In genomic region chrX:78140206-78140605, GRCh38 we compare ENCODE assay signal across 9 cellular contexts. TPM values are rescaled to one million over a fixed set of nuclear protein-coding genes. Genes with fewer than 3 reads are reported as not detected.
DNase-seq lines count a peak whose midpoint lies in the region; ATAC-seq and TF ChIP-seq lines count a peak whose summit lies in the region.
"Had no signal": no experiment of that assay in that cellular context is flagged by ENCODE, and none has a peak within 500 bp of the region (broad histone marks: within the 10 kb centered on the region; RNA-seq: fewer than 3 reads in every experiment).

No MANE protein-coding gene starts in this region.

- intact Hi-C loops in activated naive CD4-positive, alpha-beta T cell treated with anti-CD3 and anti-CD28 coated beads for 36 hours (cut with micrococcal nuclease), result no loop called here
- intact Hi-C loops in posterior cingulate gyrus (cut with DNase I), result no loop called here
- intact Hi-C loops in gastrocnemius medialis (cut with DNase I; ENCODE audit: low total_unique reads), result no loop called here

- H3K4me1 ChIP-seq in gastrocnemius medialis, result no peaks in the 10 kb centered on the region
- H3K4me1 ChIP-seq: ascending aorta had no signal

- H3K27me3 ChIP-seq in SU-DHL-6 (ENCODE audit: low read length), result no peaks in the 10 kb centered on the region
- peaks cover 0 to 2% (median 0%) of the 10 kb centered on the region in 3 donors for H3K27me3 ChIP-seq in gastrocnemius medialis
- H3K27me3 ChIP-seq: ascending aorta had no signal

- H3K36me3 ChIP-seq in SU-DHL-6 (ENCODE audit: low read length) (no peaks in the 10 kb centered on the region), gastrocnemius medialis (no peaks in the 10 kb centered on the region)
- H3K36me3 ChIP-seq: ascending aorta had no signal

- no peaks in the 10 kb centered on the region for H3K9me2 ChIP-seq in SU-DHL-6 (replicated peaks; ENCODE audit: insufficient read depth, low read length)

- TF ChIP-seq CTCF in SU-DHL-6 (IDR thresholded peaks at IDR 0.05; ENCODE audit: insufficient read depth, low read length, poor library complexity, severe bottlenecking), result no peak
- TF ChIP-seq CTCF in endothelial cell (IDR thresholded peaks at IDR 0.05; ENCODE audit: unreplicated experiment), result no peak
- TF ChIP-seq CTCF in gastrocnemius medialis (IDR thresholded peaks at IDR 0.05 in 4 of 5, conservative IDR thresholded peaks at IDR 0.05 in 1 of 5), result no peak

- H3K27ac Mint-ChIP-seq in activated naive CD4-positive, alpha-beta T cell treated with anti-CD3 and anti-CD28 coated beads for 36 hours, result peak overlapping the region; percentile 90
- no peak overlapping the region for H3K27ac Mint-ChIP-seq in endothelial cell (ENCODE audit: unreplicated experiment)
- H3K27ac Mint-ChIP-seq in stimulated activated naive CD8-positive, alpha-beta T cell treated with anti-CD3 and anti-CD28 coated beads, Interleukin-15, amount 100 ng/mL, for 72 hours, result peak overlapping the region; percentile 93 to 97

- no peak overlapping the region for H3K4me3 ChIP-seq in SU-DHL-6 (ENCODE audit: insufficient read depth, low read length, poor library complexity, severe bottlenecking)
- H3K4me3 ChIP-seq in gastrocnemius medialis, result peak overlapping the region in 1 of 4 donors; percentile 77

- in situ Hi-C loops in gastrocnemius medialis (cut with MboI; ENCODE audit: low sequenced_read_pairs in 4 of 4), result no loop called here

- no peaks in the 10 kb centered on the region for H3K9me3 Mint-ChIP-seq in activated naive CD4-positive, alpha-beta T cell treated with anti-CD3 and anti-CD28 coated beads for 36 hours
- H3K9me3 Mint-ChIP-seq in endothelial cell (ENCODE audit: unreplicated experiment), result no peaks in the 10 kb centered on the region
- peaks cover 7% of the 10 kb centered on the region in 2 donors for H3K9me3 Mint-ChIP-seq in stimulated activated naive CD8-positive, alpha-beta T cell treated with anti-CD3 and anti-CD28 coated beads, Interleukin-15, amount 100 ng/mL, for 72 hours

- no peak for ATAC-seq in stimulated activated naive CD8-positive, alpha-beta T cell treated with anti-CD3 and anti-CD28 coated beads, Interleukin-15, amount 100 ng/mL, for 72 hours
- ATAC-seq in HG02970 (IDR thresholded peaks at IDR 0.05; ENCODE audit: low FRiP score, unreplicated experiment) (no peak), gastrocnemius medialis (no peak)

- no peaks in the 10 kb centered on the region for H3K27me3 Mint-ChIP-seq in activated naive CD4-positive, alpha-beta T cell treated with anti-CD3 and anti-CD28 coated beads for 36 hours (ENCODE audit: low read depth)
- peaks cover 1% of the 10 kb centered on the region for H3K27me3 Mint-ChIP-seq in endothelial cell (ENCODE audit: unreplicated experiment)
- no peaks in the 10 kb centered on the region for H3K27me3 Mint-ChIP-seq in stimulated activated naive CD8-positive, alpha-beta T cell treated with anti-CD3 and anti-CD28 coated beads, Interleukin-15, amount 100 ng/mL, for 72 hours

- H3K9ac ChIP-seq in SU-DHL-6 (ENCODE audit: low read length), result no peak overlapping the region

- no peak for DNase-seq in activated naive CD4-positive, alpha-beta T cell treated with anti-CD3 and anti-CD28 coated beads for 36 hours
- DNase-seq in activated naive CD4-positive, alpha-beta T cell treated with anti-CD3 and anti-CD28 coated beads, Interleukin-2, amount 50 U/mL, for 16 hours, result no peak
- DNase-seq in endothelial cell (ENCODE audit: low spot score), result no peak
- DNase-seq in stimulated activated naive CD8-positive, alpha-beta T cell treated with anti-CD3 and anti-CD28 coated beads, Interleukin-15, amount 100 ng/mL, for 72 hours, result no peak
- no peak for DNase-seq in posterior cingulate gyrus
- no peak for DNase-seq in gastrocnemius medialis

- H3K4me3 Mint-ChIP-seq in activated naive CD4-positive, alpha-beta T cell treated with anti-CD3 and anti-CD28 coated beads for 36 hours, result peak overlapping the region; percentile 89
- peak overlapping the region; percentile 71 for H3K4me3 Mint-ChIP-seq in endothelial cell (ENCODE audit: unreplicated experiment)
- H3K4me3 Mint-ChIP-seq in stimulated activated naive CD8-positive, alpha-beta T cell treated with anti-CD3 and anti-CD28 coated beads, Interleukin-15, amount 100 ng/mL, for 72 hours, result peak overlapping the region; percentile 88 to 90

- CTCF ChIA-PET in activated naive CD4-positive, alpha-beta T cell treated with anti-CD3 and anti-CD28 coated beads for 36 hours (lab: Charles Lee), result no interaction called here

- H3K27ac ChIP-seq in SU-DHL-6 (ENCODE audit: low read depth, low read length) (no peak overlapping the region), gastrocnemius medialis (no peak overlapping the region)

- H3K9me3 ChIP-seq in SU-DHL-6 (ENCODE audit: insufficient read depth, low read length) (no peaks in the 10 kb centered on the region), gastrocnemius medialis (no peaks in the 10 kb centered on the region)
- H3K9me3 ChIP-seq: ascending aorta had no signal

- no peak overlapping the region for H2AFZ ChIP-seq in SU-DHL-6 (ENCODE audit: low read depth, low read length, severe bottlenecking)

- peaks cover 4% of the 10 kb centered on the region for H3K36me3 Mint-ChIP-seq in activated naive CD4-positive, alpha-beta T cell treated with anti-CD3 and anti-CD28 coated beads for 36 hours (ENCODE audit: low read depth)
- H3K36me3 Mint-ChIP-seq in endothelial cell (ENCODE audit: low read depth, unreplicated experiment), result no peaks in the 10 kb centered on the region

- no peak for TF ChIP-seq POLR2A in gastrocnemius medialis (IDR thresholded peaks at IDR 0.05)

- H3K79me2 ChIP-seq in SU-DHL-6 (ENCODE audit: insufficient read depth, low read length), result no peaks in the 10 kb centered on the region

- peak overlapping the region; percentile 72 for H3K4me2 ChIP-seq in SU-DHL-6 (ENCODE audit: low read depth, low read length, poor library complexity, severe bottlenecking)

- no peaks in the 10 kb centered on the region; the same call in 1 of the 2 replicates for H3F3A ChIP-seq in SU-DHL-6 (ENCODE audit: insufficient read depth)

- no peaks in the 10 kb centered on the region for H4K20me1 ChIP-seq in SU-DHL-6 (ENCODE audit: low read depth, low read length)

- H3K4me1 Mint-ChIP-seq in activated naive CD4-positive, alpha-beta T cell treated with anti-CD3 and anti-CD28 coated beads for 36 hours (ENCODE audit: low read depth), result peaks cover 4% of the 10 kb centered on the region
- peaks cover 3% of the 10 kb centered on the region for H3K4me1 Mint-ChIP-seq in endothelial cell (ENCODE audit: unreplicated experiment)
- H3K4me1 Mint-ChIP-seq in stimulated activated naive CD8-positive, alpha-beta T cell treated with anti-CD3 and anti-CD28 coated beads, Interleukin-15, amount 100 ng/mL, for 72 hours, result peaks cover 15% of the 10 kb centered on the region

RNA-seq across cellular contexts. Expression of gene TAF9B, which starts 0.8 kb away (rescaled TPM):
- total RNA-seq in activated naive CD4-positive, alpha-beta T cell treated with anti-CD3 and anti-CD28 coated beads for 36 hours, result 10 to 100 TPM; 25.9 to 27.2 TPM
- total RNA-seq in endothelial cell (ENCODE audit: unreplicated experiment), result 19.5 TPM
- 10 to 100 TPM; 16.3 to 24.0 (median 18.5) TPM for total RNA-seq in gastrocnemius medialis

RNA-seq across cellular contexts. Expression of gene PGK1, which starts 36.2 kb away (rescaled TPM):
- 100 to 1,000 TPM; 744 to 766 TPM for total RNA-seq in activated naive CD4-positive, alpha-beta T cell treated with anti-CD3 and anti-CD28 coated beads for 36 hours
- total RNA-seq in endothelial cell (ENCODE audit: unreplicated experiment) (380 TPM), gastrocnemius medialis (100 to 1,000 TPM; 220 to 392 (median 310) TPM)
